9 cellular contexts compared by ENCODE assay signal in the genomic region with DNA sequence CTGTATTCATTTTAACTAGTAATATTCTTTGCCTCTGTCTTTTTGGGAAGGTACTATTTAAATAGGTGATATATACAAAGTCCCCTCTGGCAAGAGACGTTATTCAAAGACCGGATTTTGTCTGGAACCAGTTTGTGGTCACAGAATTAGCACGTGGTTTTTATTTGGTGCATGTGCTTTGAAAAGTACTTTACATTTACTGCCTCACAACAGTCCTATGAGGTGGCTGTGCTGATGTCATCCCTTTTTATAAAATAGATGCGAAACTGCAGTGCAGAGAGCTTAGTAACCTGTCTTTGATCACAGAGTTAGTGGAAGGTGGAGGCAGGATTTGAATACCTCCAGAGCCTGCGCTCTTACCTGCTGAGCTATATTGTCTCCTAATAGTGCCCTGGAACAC. TPM values are rescaled to one million over a fixed set of nuclear protein-coding genes. Genes with fewer than 3 reads are reported as not detected.
DNase-seq lines count a peak whose midpoint lies in the region; ATAC-seq and TF ChIP-seq lines count a peak whose summit lies in the region.
"Had no signal": no experiment of that assay in that cellular context is flagged by ENCODE, and none has a peak within 500 bp of the region (broad histone marks: within the 10 kb centered on the region; RNA-seq: fewer than 3 reads in every experiment).

No MANE protein-coding gene starts in this region.

- no peak for TF ChIP-seq CTCF in 22Rv1 (IDR thresholded peaks at IDR 0.05)

- H3K36me3 Mint-ChIP-seq in naive B cell = no peaks in the 10 kb centered on the region

- peak overlapping the region in 6 of 8 donors; percentile 44 to 88 (median 70) for H3K4me3 Mint-ChIP-seq in naive B cell
- H3K4me3 Mint-ChIP-seq: dendritic cell treated with granulocyte-macrophage colony-stimulating factor and Interleukin-4, amounts not matched to agents 40 ng/mL and 50 ng/mL, for 4 days had no signal

- ATAC-seq in GM18907 (IDR thresholded peaks at IDR 0.05; ENCODE audit: unreplicated experiment) (peak; percentile 40), HG03108 (IDR thresholded peaks at IDR 0.05; ENCODE audit: unreplicated experiment) (peak; percentile 22), naive B cell (ENCODE audit: low read depth in 2 of 2) (peak; percentile 31)

- peak overlapping the region; percentile 85 to 95 (median 93) for H3K27ac Mint-ChIP-seq in naive B cell

- peak overlapping the region; percentile 46 for H3K27ac ChIP-seq in 22Rv1

- peak; percentile 31 for DNase-seq in activated CD4-positive, alpha-beta T cell treated with anti-CD3 and anti-CD28 coated beads, Interleukin-2, amount 50 U/mL, for 1 hour
- DNase-seq in naive B cell (peak; percentile 77), D341Med (ENCODE audit: low spot score) (no peak), NCI-H446 treated with DMSO at 0.1 percent for 48 hours (lab: John Stamatoyannopoulos, UW) (no peak), HuH-7 (ENCODE audit: low spot score) (no peak)

- no peaks in the 10 kb centered on the region for H3K27me3 Mint-ChIP-seq in naive B cell

- no peaks in the 10 kb centered on the region for H3K9me3 Mint-ChIP-seq in naive B cell
- H3K9me3 Mint-ChIP-seq: dendritic cell treated with granulocyte-macrophage colony-stimulating factor and Interleukin-4, amounts not matched to agents 40 ng/mL and 50 ng/mL, for 4 days had no signal

- H3K4me1 Mint-ChIP-seq in naive B cell = peaks cover 50 to 83% (median 78%) of the 10 kb centered on the region in 3 donors

RNA-seq across cellular contexts. Expression of a gene that starts 4.0 kb away (rescaled TPM):
- 10 to 100 TPM in 3 of 6 donors, 1 to 10 TPM in 3; 4.6 to 12.8 (median 9.7) TPM for polyA plus RNA-seq in naive B cell (ENCODE audit: low read depth in 6 of 6)

Comparison
In these comparisons a context has a peak if more than half of its experiments do, and no peak if none do; other contexts are left out.
1. DNase-seq: peak in activated CD4-positive, alpha-beta T cell treated with anti-CD3 and anti-CD28 coated beads, Interleukin-2, amount 50 U/mL, for 1 hour (single experiment) and naive B cell (single experiment); none in D341Med (single experiment), NCI-H446 treated with DMSO at 0.1 percent for 48 hours (single experiment) and HuH-7 (single experiment).
2. Peak in every context shown above with its lines, with median percentiles within 50 percentile points of each other: ATAC-seq.